In the genomic region with DNA sequence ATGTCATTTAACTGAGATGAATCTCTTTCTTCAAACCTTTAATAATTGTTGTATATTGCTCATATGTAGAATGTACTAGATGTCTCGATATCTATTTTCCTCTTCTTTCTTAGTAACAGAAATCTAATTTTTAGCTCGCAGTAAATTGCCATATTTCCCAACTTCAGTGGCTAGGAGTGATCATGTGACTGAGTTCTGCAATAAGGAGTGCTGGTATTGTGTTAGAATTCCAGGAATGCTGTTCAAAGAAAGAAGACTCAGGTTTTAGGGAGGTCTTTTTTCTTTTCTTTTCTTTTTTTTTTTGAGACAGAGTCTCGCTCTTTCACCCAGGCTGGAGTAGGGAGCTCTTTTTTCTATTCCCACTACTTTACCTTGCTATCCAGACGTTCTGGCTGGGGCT, we compare ENCODE assay signal across 18 cellular contexts.
"Had no signal": no experiment of that assay in that cellular context is flagged by ENCODE, and none has a peak within 500 bp of the region (broad histone marks: within the 10 kb centered on the region; RNA-seq: fewer than 3 reads in every experiment).

No MANE protein-coding gene starts in this region.

- H3K4me1 ChIP-seq: left lung had no signal

- H3K27ac Mint-ChIP-seq: activated CD4-positive, alpha-beta memory T cell treated with anti-CD3 and anti-CD28 coated beads for 36 hours; activated naive CD8-positive, alpha-beta T cell treated with anti-CD3 and anti-CD28 coated beads for 36 hours; nephron progenitor cell; progenitor cell of endocrine pancreas; stimulated activated naive CD8-positive, alpha-beta T cell treated with anti-CD3 and anti-CD28 coated beads, Interleukin-15, Interleukin-2, amounts not matched to agents 100 ng/mL and 50 ng/mL, for 24 hours had no signal

- H3K36me3 ChIP-seq: cardiac muscle cell, heart left ventricle, left lung, right atrium auricular region, transverse colon, vagina had no signal

- H3K27me3 Mint-ChIP-seq: activated CD4-positive, alpha-beta memory T cell treated with anti-CD3 and anti-CD28 coated beads for 36 hours; activated naive CD8-positive, alpha-beta T cell treated with anti-CD3 and anti-CD28 coated beads for 36 hours; progenitor cell of endocrine pancreas; stimulated activated naive CD8-positive, alpha-beta T cell treated with anti-CD3 and anti-CD28 coated beads, Interleukin-15, Interleukin-2, amounts not matched to agents 100 ng/mL and 50 ng/mL, for 24 hours had no signal

- H3K9me3 ChIP-seq: heart left ventricle, left lung, right atrium auricular region, transverse colon, vagina had no signal

- H3K4me3 Mint-ChIP-seq: activated CD4-positive, alpha-beta memory T cell treated with anti-CD3 and anti-CD28 coated beads for 36 hours; activated naive CD8-positive, alpha-beta T cell treated with anti-CD3 and anti-CD28 coated beads for 36 hours; nephron progenitor cell; stimulated activated naive CD8-positive, alpha-beta T cell treated with anti-CD3 and anti-CD28 coated beads, Interleukin-15, Interleukin-2, amounts not matched to agents 100 ng/mL and 50 ng/mL, for 24 hours had no signal

- H3K4me1 Mint-ChIP-seq: nephron progenitor cell had no signal

- DNase-seq: activated CD4-positive, alpha-beta memory T cell treated with anti-CD3 and anti-CD28 coated beads for 36 hours; activated CD4-positive, alpha-beta T cell treated with anti-CD3 and anti-CD28 coated beads for 4 hours; activated naive CD8-positive, alpha-beta T cell treated with anti-CD3 and anti-CD28 coated beads for 36 hours; amygdala; dermis blood vessel endothelial cell; effector memory CD4-positive, alpha-beta T cell; heart left ventricle; left lung; mammary epithelial cell; nephron progenitor cell; stimulated activated CD4-positive, alpha-beta T cell treated with anti-CD3 and anti-CD28 coated beads, Interleukin-2, amount 100 ng/mL, for 24 hours; T-helper 2 cell; transverse colon had no signal

- ATAC-seq: heart left ventricle, left lung had no signal

- H3K9me3 Mint-ChIP-seq: activated CD4-positive, alpha-beta memory T cell treated with anti-CD3 and anti-CD28 coated beads for 36 hours; activated naive CD8-positive, alpha-beta T cell treated with anti-CD3 and anti-CD28 coated beads for 36 hours; stimulated activated naive CD8-positive, alpha-beta T cell treated with anti-CD3 and anti-CD28 coated beads, Interleukin-15, Interleukin-2, amounts not matched to agents 100 ng/mL and 50 ng/mL, for 24 hours had no signal

- H3K27me3 ChIP-seq: cardiac muscle cell, heart left ventricle, left lung, right atrium auricular region, transverse colon, vagina had no signal

- H3K4me3 ChIP-seq: cardiac muscle cell, heart left ventricle, left lung, right atrium auricular region, transverse colon, vagina had no signal

- H3K27ac ChIP-seq: cardiac muscle cell, heart left ventricle, left lung, right atrium auricular region, transverse colon, vagina had no signal
